ENCODE assay signal across 9 cellular contexts in genomic region chr5:33579163-33579562, GRCh38.
"Had no signal": no experiment of that assay in that cellular context is flagged by ENCODE, and none has a peak within 500 bp of the region (broad histone marks: within the 10 kb centered on the region; RNA-seq: fewer than 3 reads in every experiment).

No MANE protein-coding gene starts in this region.

- DNase-seq: GM23248, GOT3, H7, H9, HCEC 1CT, HFFc6 had no signal

- H3K9me3 ChIP-seq: HAP-1 had no signal

- H3K4me3 ChIP-seq: GM23248, GM23338, HAP-1 had no signal

- H3K36me3 ChIP-seq: HAP-1 had no signal

- ATAC-seq: GM23338, HCT116 had no signal

- H3K4me1 ChIP-seq: HAP-1 had no signal

- H3K27ac ChIP-seq: GM23248 had no signal
